Comparison of ENCODE assay signal across 9 cellular contexts in genomic region chr1:93348104-93348780, GRCh38. TPM values are rescaled to one million over a fixed set of nuclear protein-coding genes. Genes with fewer than 3 reads are reported as not detected.
DNase-seq lines count a peak whose midpoint lies in the region; ATAC-seq and TF ChIP-seq lines count a peak whose summit lies in the region.
"Had no signal": no experiment of that assay in that cellular context is flagged by ENCODE, and none has a peak within 500 bp of the region (broad histone marks: within the 10 kb centered on the region; RNA-seq: fewer than 3 reads in every experiment).

No MANE protein-coding gene starts in this region.

- peak overlapping the region; percentile 89 for H3K4me3 Mint-ChIP-seq in activated CD8-positive, alpha-beta memory T cell treated with anti-CD3 and anti-CD28 coated beads, Interleukin-2, amount 10 ng/mL, durations not matched to agents 7 days and 5 days
- H3K4me3 Mint-ChIP-seq in activated T-helper 17 cell treated with anti-CD3 and anti-CD28 coated beads, Interleukin-2, amount 50 U/mL, for 72 hours: peak overlapping the region; percentile 93
- H3K4me3 Mint-ChIP-seq in immature natural killer cell: peak overlapping the region; percentile 92 to 100 (median 99)

- intact Hi-C loops in body of pancreas (cut with DNase I): no loop called here

- no peaks in the 10 kb centered on the region for H3K27me3 Mint-ChIP-seq in activated CD8-positive, alpha-beta memory T cell treated with anti-CD3 and anti-CD28 coated beads, Interleukin-2, amount 10 ng/mL, durations not matched to agents 7 days and 5 days
- no peaks in the 10 kb centered on the region for H3K27me3 Mint-ChIP-seq in activated T-helper 17 cell treated with anti-CD3 and anti-CD28 coated beads, Interleukin-2, amount 50 U/mL, for 72 hours
- H3K27me3 Mint-ChIP-seq in immature natural killer cell (ENCODE audit: low read depth in 3 of 3): peaks cover 9 to 21% (median 14%) of the 10 kb centered on the region in 3 donors

- no peak overlapping the region for H3K27ac ChIP-seq in thoracic aorta
- H3K27ac ChIP-seq in body of pancreas: peak overlapping the region in 1 of 4 donors; percentile 41

- CTCF ChIA-PET in activated CD8-positive, alpha-beta memory T cell treated with anti-CD3 and anti-CD28 coated beads, Interleukin-2, amount 10 ng/mL, durations not matched to agents 7 days and 5 days (lab: Charles Lee): interaction anchor here (2.0 kb wide), 1 partner anchor 44 kb away, joined by 7 read pairs; no protein-coding TSS in a partner anchor

- H3K27me3 ChIP-seq in thoracic aorta (replicated peaks; ENCODE audit: insufficient read depth) (no peaks in the 10 kb centered on the region), body of pancreas (no peaks in the 10 kb centered on the region)

- H3K4me1 ChIP-seq in thoracic aorta (ENCODE audit: control insufficient read depth in 1 of 2, low read depth in 2 of 2) (peaks cover 38 to 48% of the 10 kb centered on the region in 2 donors), body of pancreas (peaks cover 31% of the 10 kb centered on the region)

- TF ChIP-seq POLR2A in body of pancreas (IDR thresholded peaks at IDR 0.05): no peak

- H3K9me3 Mint-ChIP-seq in activated CD8-positive, alpha-beta memory T cell treated with anti-CD3 and anti-CD28 coated beads, Interleukin-2, amount 10 ng/mL, durations not matched to agents 7 days and 5 days (ENCODE audit: low read depth): no peaks in the 10 kb centered on the region
- H3K9me3 Mint-ChIP-seq in activated T-helper 17 cell treated with anti-CD3 and anti-CD28 coated beads, Interleukin-2, amount 50 U/mL, for 72 hours: no peaks in the 10 kb centered on the region
- no peaks in the 10 kb centered on the region for H3K9me3 Mint-ChIP-seq in immature natural killer cell

- H3K4me3 ChIP-seq in thoracic aorta: peak overlapping the region; percentile 98
- peak overlapping the region in 1 of 2 donors; percentile 98 for H3K4me3 ChIP-seq in body of pancreas

- peaks cover 40% of the 10 kb centered on the region for H3K36me3 Mint-ChIP-seq in activated CD8-positive, alpha-beta memory T cell treated with anti-CD3 and anti-CD28 coated beads, Interleukin-2, amount 10 ng/mL, durations not matched to agents 7 days and 5 days
- peaks cover 59% of the 10 kb centered on the region for H3K36me3 Mint-ChIP-seq in activated T-helper 17 cell treated with anti-CD3 and anti-CD28 coated beads, Interleukin-2, amount 50 U/mL, for 72 hours (ENCODE audit: low read depth)
- H3K36me3 Mint-ChIP-seq in immature natural killer cell: peaks cover 0 to 6% (median 4%) of the 10 kb centered on the region in 3 donors

- TF ChIP-seq CTCF in thoracic aorta (IDR thresholded peaks at IDR 0.05): no peak
- TF ChIP-seq CTCF in body of pancreas (IDR thresholded peaks at IDR 0.05): no peak

- DNase-seq in activated CD8-positive, alpha-beta memory T cell treated with anti-CD3 and anti-CD28 coated beads, Interleukin-2, amount 10 ng/mL, durations not matched to agents 7 days and 5 days: no peak
- no peak for DNase-seq in activated CD8-positive, alpha-beta memory T cell treated with anti-CD3 and anti-CD28 coated beads, Interleukin-2, amount 50 U/mL, for 48 hours
- no peak for DNase-seq in immature natural killer cell
- no peak for DNase-seq in thoracic aorta (ENCODE audit: low spot score)
- no peak for DNase-seq in 8988T
- no peak for DNase-seq in body of pancreas
- DNase-seq in NCI-H1048 (lab: John Stamatoyannopoulos, UW): no peak
- DNase-seq: DMS 273 treated with DMSO at 0.1 percent for 48 hours had no signal

- H3K4me1 Mint-ChIP-seq in activated CD8-positive, alpha-beta memory T cell treated with anti-CD3 and anti-CD28 coated beads, Interleukin-2, amount 10 ng/mL, durations not matched to agents 7 days and 5 days: peaks cover 40% of the 10 kb centered on the region
- peaks cover 15% of the 10 kb centered on the region for H3K4me1 Mint-ChIP-seq in activated T-helper 17 cell treated with anti-CD3 and anti-CD28 coated beads, Interleukin-2, amount 50 U/mL, for 72 hours
- peaks cover 65 to 76% of the 10 kb centered on the region in 2 donors for H3K4me1 Mint-ChIP-seq in immature natural killer cell

- WGBS in body of pancreas, 2 donors: 6 to 10% methylated on average over 3 of the region's 3 CpGs

- ATAC-seq in activated CD8-positive, alpha-beta memory T cell treated with anti-CD3 and anti-CD28 coated beads, Interleukin-2, amount 10 ng/mL, durations not matched to agents 7 days and 5 days: no peak
- ATAC-seq in activated T-helper 17 cell treated with anti-CD3 and anti-CD28 coated beads, Interleukin-2, amount 50 U/mL, for 72 hours (replicated peaks): no peak
- no peak for ATAC-seq in thoracic aorta (ENCODE audit: insufficient number of reproducible peaks, low FRiP score, low read depth)
- no peak for ATAC-seq in body of pancreas

- no peaks in the 10 kb centered on the region for H3K36me3 ChIP-seq in thoracic aorta
- no peaks in the 10 kb centered on the region for H3K36me3 ChIP-seq in body of pancreas (replicated peaks in 1 of 2; ENCODE audit: insufficient read depth in 1 of 2, low read depth in 2 of 2)

- no peaks in the 10 kb centered on the region for H3K9me3 ChIP-seq in thoracic aorta
- no peaks in the 10 kb centered on the region for H3K9me3 ChIP-seq in body of pancreas

- peak overlapping the region; percentile 55 for H3K27ac Mint-ChIP-seq in activated CD8-positive, alpha-beta memory T cell treated with anti-CD3 and anti-CD28 coated beads, Interleukin-2, amount 10 ng/mL, durations not matched to agents 7 days and 5 days
- H3K27ac Mint-ChIP-seq in activated T-helper 17 cell treated with anti-CD3 and anti-CD28 coated beads, Interleukin-2, amount 50 U/mL, for 72 hours: peak overlapping the region; percentile 77
- H3K27ac Mint-ChIP-seq in immature natural killer cell: peak overlapping the region; percentile 1 to 96 (median 46)

RNA-seq across cellular contexts. Expression of gene DR1, which starts 2.5 kb away (rescaled TPM):
- total RNA-seq in activated CD8-positive, alpha-beta memory T cell treated with anti-CD3 and anti-CD28 coated beads, Interleukin-2, amount 10 ng/mL, durations not matched to agents 7 days and 5 days: 100 to 1,000 TPM in 1 of 2 experiments, 10 to 100 TPM in 1; 87.5 to 106 TPM
- total RNA-seq in activated T-helper 17 cell treated with anti-CD3 and anti-CD28 coated beads, Interleukin-2, amount 50 U/mL, for 72 hours: 10 to 100 TPM; 56.7 to 87.0 TPM
- 10 to 100 TPM; 48.0 to 87.9 (median 80.5) TPM for polyA plus RNA-seq in immature natural killer cell
- 10 to 100 TPM; 13.8 to 33.2 TPM for total RNA-seq in thoracic aorta
- total RNA-seq in body of pancreas: 10 to 100 TPM in 1 of 2 donors, 1 to 10 TPM in 1; 9.9 to 23.3 TPM
